ENCODE assay signal across 8 cellular contexts in genomic region chr11:63682045-63682915, GRCh38. TPM values are rescaled to one million over a fixed set of nuclear protein-coding genes. Genes with fewer than 3 reads are reported as not detected.
DNase-seq lines count a peak whose midpoint lies in the region; ATAC-seq and TF ChIP-seq lines count a peak whose summit lies in the region.

No MANE protein-coding gene starts in this region.

- H3K27me3 ChIP-seq in neural progenitor cell: no peaks in the 10 kb centered on the region

- peaks cover 18% of the 10 kb centered on the region for H3K4me1 ChIP-seq in neural progenitor cell

- no peaks in the 10 kb centered on the region for H3K9me3 ChIP-seq in neural progenitor cell (ENCODE audit: low read depth)

- peak overlapping the region; percentile 81 for H3K4me3 Mint-ChIP-seq in activated CD4-positive, alpha-beta memory T cell treated with anti-CD3 and anti-CD28 coated beads, Interleukin-2, amount 10 ng/mL, durations not matched to agents 7 days and 5 days
- peak overlapping the region; percentile 93 for H3K4me3 Mint-ChIP-seq in neural progenitor cell

- no peak for TF ChIP-seq POLR2A in NB4 (IDR thresholded peaks at IDR 0.05; ENCODE audit: extremely low read depth, insufficient read length)

- peaks cover 58% of the 10 kb centered on the region for H3K79me2 ChIP-seq in neural progenitor cell (ENCODE audit: low read depth)

- CTCF ChIA-PET in AG04449 (lab: Yijun Ruan, JAX): interaction anchor here (0.5 to 5.0 kb wide), 14 partner anchors 8 to 959 kb away, joined by 3 to 47 read pairs (median 4); partner anchors contain the start of gene ATL3
- CTCF ChIA-PET in activated CD4-positive, alpha-beta memory T cell treated with anti-CD3 and anti-CD28 coated beads, Interleukin-2, amount 10 ng/mL, durations not matched to agents 7 days and 5 days (lab: Charles Lee): interaction anchor here (0.6 to 3.7 kb wide), 9 partner anchors 12 to 156 kb away, joined by 3 to 45 read pairs (median 7); partner anchors contain the start of genes ATL3 and MARK2

- H3K4me3 ChIP-seq in AG04449 (ENCODE audit: low read depth, low read length): peak overlapping the region; percentile 92
- peak overlapping the region; percentile 86 for H3K4me3 ChIP-seq in NB4 (ENCODE audit: low read depth, low read length)
- peak overlapping the region; percentile 86 to 94 for H3K4me3 ChIP-seq in foreskin fibroblast (ENCODE audit: low read depth in 1 of 2, low read length in 2 of 2)
- peak overlapping the region; percentile 83 for H3K4me3 ChIP-seq in neural progenitor cell

- POLR2A ChIA-PET in AG04449 (lab: Yijun Ruan, JAX): interaction anchor here (0.6 to 1.5 kb wide), 4 partner anchors 11 to 87 kb away, joined by 3 to 10 read pairs (median 6); partner anchors contain the start of genes ATL3 and ZFTA
- POLR2A ChIA-PET in activated CD4-positive, alpha-beta memory T cell treated with anti-CD3 and anti-CD28 coated beads, Interleukin-2, amount 10 ng/mL, durations not matched to agents 7 days and 5 days (lab: Charles Lee): interaction anchor here (0.9 to 4.1 kb wide), 13 partner anchors 8 to 203 kb away, joined by 3 to 54 read pairs (median 4); partner anchors contain the start of genes ATL3 and PLAAT4

- peak overlapping the region; percentile 94 for H3K27ac ChIP-seq in neural progenitor cell

- peak; percentile 20 for ATAC-seq in GM18870 (IDR thresholded peaks at IDR 0.05; ENCODE audit: unreplicated experiment)
- no peak for ATAC-seq in HG03469 (IDR thresholded peaks at IDR 0.05; ENCODE audit: unreplicated experiment)

- H3K36me3 Mint-ChIP-seq in activated CD4-positive, alpha-beta memory T cell treated with anti-CD3 and anti-CD28 coated beads, Interleukin-2, amount 10 ng/mL, durations not matched to agents 7 days and 5 days (ENCODE audit: low read depth): peaks cover 4% of the 10 kb centered on the region
- peaks cover 4% of the 10 kb centered on the region for H3K36me3 Mint-ChIP-seq in neural progenitor cell

- H3K9me3 Mint-ChIP-seq in activated CD4-positive, alpha-beta memory T cell treated with anti-CD3 and anti-CD28 coated beads, Interleukin-2, amount 10 ng/mL, durations not matched to agents 7 days and 5 days: no peaks in the 10 kb centered on the region
- no peaks in the 10 kb centered on the region for H3K9me3 Mint-ChIP-seq in neural progenitor cell

- H3K9ac ChIP-seq in neural progenitor cell: peak overlapping the region; percentile 47

- H3K27ac Mint-ChIP-seq in activated CD4-positive, alpha-beta memory T cell treated with anti-CD3 and anti-CD28 coated beads, Interleukin-2, amount 10 ng/mL, durations not matched to agents 7 days and 5 days: peak overlapping the region; percentile 87
- peak overlapping the region; percentile 29 for H3K27ac Mint-ChIP-seq in neural progenitor cell

- peaks cover 3% of the 10 kb centered on the region for H3K27me3 Mint-ChIP-seq in activated CD4-positive, alpha-beta memory T cell treated with anti-CD3 and anti-CD28 coated beads, Interleukin-2, amount 10 ng/mL, durations not matched to agents 7 days and 5 days
- peaks cover 2% of the 10 kb centered on the region for H3K27me3 Mint-ChIP-seq in neural progenitor cell (ENCODE audit: insufficient read depth, low read depth)

- no peaks in the 10 kb centered on the region for H3K36me3 ChIP-seq in neural progenitor cell

- no peak for TF ChIP-seq CTCF in AG04449 (IDR thresholded peaks at IDR 0.05; ENCODE audit: insufficient read depth, low read length, missing control alignments)
- TF ChIP-seq CTCF in NB4 (IDR thresholded peaks at IDR 0.05; ENCODE audit: low read depth, low read length): no peak
- no peak for TF ChIP-seq CTCF in foreskin fibroblast (IDR thresholded peaks at IDR 0.05; ENCODE audit: low read depth, low read length)
- peak; percentile 24 for TF ChIP-seq CTCF in neural progenitor cell (IDR thresholded peaks at IDR 0.05)

- H3F3A ChIP-seq in neural progenitor cell (ENCODE audit: low read depth): peaks cover 40% of the 10 kb centered on the region

- peaks cover 36% of the 10 kb centered on the region for H3K4me1 Mint-ChIP-seq in activated CD4-positive, alpha-beta memory T cell treated with anti-CD3 and anti-CD28 coated beads, Interleukin-2, amount 10 ng/mL, durations not matched to agents 7 days and 5 days
- peaks cover 23% of the 10 kb centered on the region for H3K4me1 Mint-ChIP-seq in neural progenitor cell

- DNase-seq in AG04449 (ENCODE audit: low read depth, low spot score) (no peak), NB4 (ENCODE audit: low read depth) (peak; percentile 67), foreskin fibroblast (peak in 1 of 2 donors; percentile 77), neural progenitor cell (ENCODE audit: low spot score) (peak; percentile 63), NCI-H774 (lab: John Stamatoyannopoulos, UW) (no peak)
- DNase-seq in activated CD4-positive, alpha-beta memory T cell treated with anti-CD3 and anti-CD28 coated beads, Interleukin-2, amount 10 ng/mL, durations not matched to agents 7 days and 5 days: no peak

- H3K4me2 ChIP-seq in neural progenitor cell: peak overlapping the region; percentile 78

- H2AFZ ChIP-seq in neural progenitor cell (replicated peaks): peak overlapping the region; percentile 4

- H4K20me1 ChIP-seq in neural progenitor cell (ENCODE audit: low read depth): peaks cover 33% of the 10 kb centered on the region

RNA-seq across cellular contexts. Expression of gene RTN3, which starts 1.0 kb away (rescaled TPM):
- 10 to 100 TPM; 68.2 to 75.6 TPM for total RNA-seq in activated CD4-positive, alpha-beta memory T cell treated with anti-CD3 and anti-CD28 coated beads, Interleukin-2, amount 10 ng/mL, durations not matched to agents 7 days and 5 days
- 279 and 281 TPM in 2 replicates for total RNA-seq in neural progenitor cell (ENCODE audit: low replicate concordance)

RNA-seq across cellular contexts. Expression of gene ATL3, which starts 11.1 kb away (rescaled TPM):
- 10 to 100 TPM; 33.0 to 33.2 TPM for total RNA-seq in activated CD4-positive, alpha-beta memory T cell treated with anti-CD3 and anti-CD28 coated beads, Interleukin-2, amount 10 ng/mL, durations not matched to agents 7 days and 5 days
- 18.5 and 19.5 TPM in 2 replicates for total RNA-seq in neural progenitor cell (ENCODE audit: low replicate concordance)

Comparison
In these comparisons a context has a peak if more than half of its experiments do, and no peak if none do; other contexts are left out.
1. DNase-seq: peak in NB4 (single experiment) and neural progenitor cell (single experiment); none in AG04449 (single experiment), activated CD4-positive, alpha-beta memory T cell treated with anti-CD3 and anti-CD28 coated beads, Interleukin-2, amount 10 ng/mL, durations not matched to agents 7 days and 5 days (single experiment) and NCI-H774 (single experiment).
2. Peak in every context shown above with its lines, with median percentiles within 50 percentile points of each other: H3K4me3 ChIP-seq.